1 cellular context compared by ENCODE assay signal in the genomic region with DNA sequence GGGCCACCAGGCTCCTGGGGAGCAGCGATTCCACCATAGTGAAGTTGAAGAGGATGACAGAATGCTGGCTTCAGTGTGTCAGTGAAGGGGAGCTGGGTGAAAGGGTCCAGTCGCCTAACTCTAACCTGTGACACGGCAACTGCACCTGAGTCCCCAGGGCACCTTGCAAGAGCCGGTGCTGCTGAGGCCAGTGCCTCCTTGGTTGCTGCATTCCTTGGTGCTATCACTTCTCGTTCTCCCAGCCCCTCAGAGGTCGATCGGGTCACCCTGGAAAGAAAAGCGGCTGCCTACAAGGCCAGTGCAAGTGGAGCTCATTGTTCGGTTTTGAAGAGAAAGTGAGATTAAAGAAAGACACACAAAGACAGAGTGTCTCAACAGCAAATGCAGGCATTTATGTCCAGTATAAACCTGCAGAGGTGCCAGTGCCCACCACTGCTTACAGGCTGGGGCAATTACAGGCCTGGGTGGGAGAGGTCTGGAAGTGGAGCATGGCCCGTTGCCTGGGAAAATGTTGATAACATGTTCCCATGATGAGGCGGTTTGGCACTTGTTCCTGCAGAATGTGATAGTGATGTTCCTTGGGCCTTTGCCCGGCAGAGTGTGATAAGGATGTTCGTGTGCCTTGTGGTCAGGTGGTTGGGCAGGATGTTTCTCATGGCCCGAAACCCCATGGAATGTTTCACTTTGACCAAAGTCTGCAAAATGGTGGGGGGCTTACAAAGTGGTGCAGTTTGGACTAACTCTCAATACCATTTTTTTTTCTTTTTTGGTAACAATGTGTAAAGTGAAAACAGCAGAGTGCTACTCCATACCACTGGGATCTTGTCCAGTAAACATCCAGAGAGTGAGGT.
TF ChIP-seq lines count a peak whose summit lies in the region.

No MANE protein-coding gene starts in this region.

TF ChIP-seq in GM23338, 12 proteins besides CTCF, POLR2A, EP300 and RAD21 (continued from another document):
- TF ChIP-seq, protein P1, sequence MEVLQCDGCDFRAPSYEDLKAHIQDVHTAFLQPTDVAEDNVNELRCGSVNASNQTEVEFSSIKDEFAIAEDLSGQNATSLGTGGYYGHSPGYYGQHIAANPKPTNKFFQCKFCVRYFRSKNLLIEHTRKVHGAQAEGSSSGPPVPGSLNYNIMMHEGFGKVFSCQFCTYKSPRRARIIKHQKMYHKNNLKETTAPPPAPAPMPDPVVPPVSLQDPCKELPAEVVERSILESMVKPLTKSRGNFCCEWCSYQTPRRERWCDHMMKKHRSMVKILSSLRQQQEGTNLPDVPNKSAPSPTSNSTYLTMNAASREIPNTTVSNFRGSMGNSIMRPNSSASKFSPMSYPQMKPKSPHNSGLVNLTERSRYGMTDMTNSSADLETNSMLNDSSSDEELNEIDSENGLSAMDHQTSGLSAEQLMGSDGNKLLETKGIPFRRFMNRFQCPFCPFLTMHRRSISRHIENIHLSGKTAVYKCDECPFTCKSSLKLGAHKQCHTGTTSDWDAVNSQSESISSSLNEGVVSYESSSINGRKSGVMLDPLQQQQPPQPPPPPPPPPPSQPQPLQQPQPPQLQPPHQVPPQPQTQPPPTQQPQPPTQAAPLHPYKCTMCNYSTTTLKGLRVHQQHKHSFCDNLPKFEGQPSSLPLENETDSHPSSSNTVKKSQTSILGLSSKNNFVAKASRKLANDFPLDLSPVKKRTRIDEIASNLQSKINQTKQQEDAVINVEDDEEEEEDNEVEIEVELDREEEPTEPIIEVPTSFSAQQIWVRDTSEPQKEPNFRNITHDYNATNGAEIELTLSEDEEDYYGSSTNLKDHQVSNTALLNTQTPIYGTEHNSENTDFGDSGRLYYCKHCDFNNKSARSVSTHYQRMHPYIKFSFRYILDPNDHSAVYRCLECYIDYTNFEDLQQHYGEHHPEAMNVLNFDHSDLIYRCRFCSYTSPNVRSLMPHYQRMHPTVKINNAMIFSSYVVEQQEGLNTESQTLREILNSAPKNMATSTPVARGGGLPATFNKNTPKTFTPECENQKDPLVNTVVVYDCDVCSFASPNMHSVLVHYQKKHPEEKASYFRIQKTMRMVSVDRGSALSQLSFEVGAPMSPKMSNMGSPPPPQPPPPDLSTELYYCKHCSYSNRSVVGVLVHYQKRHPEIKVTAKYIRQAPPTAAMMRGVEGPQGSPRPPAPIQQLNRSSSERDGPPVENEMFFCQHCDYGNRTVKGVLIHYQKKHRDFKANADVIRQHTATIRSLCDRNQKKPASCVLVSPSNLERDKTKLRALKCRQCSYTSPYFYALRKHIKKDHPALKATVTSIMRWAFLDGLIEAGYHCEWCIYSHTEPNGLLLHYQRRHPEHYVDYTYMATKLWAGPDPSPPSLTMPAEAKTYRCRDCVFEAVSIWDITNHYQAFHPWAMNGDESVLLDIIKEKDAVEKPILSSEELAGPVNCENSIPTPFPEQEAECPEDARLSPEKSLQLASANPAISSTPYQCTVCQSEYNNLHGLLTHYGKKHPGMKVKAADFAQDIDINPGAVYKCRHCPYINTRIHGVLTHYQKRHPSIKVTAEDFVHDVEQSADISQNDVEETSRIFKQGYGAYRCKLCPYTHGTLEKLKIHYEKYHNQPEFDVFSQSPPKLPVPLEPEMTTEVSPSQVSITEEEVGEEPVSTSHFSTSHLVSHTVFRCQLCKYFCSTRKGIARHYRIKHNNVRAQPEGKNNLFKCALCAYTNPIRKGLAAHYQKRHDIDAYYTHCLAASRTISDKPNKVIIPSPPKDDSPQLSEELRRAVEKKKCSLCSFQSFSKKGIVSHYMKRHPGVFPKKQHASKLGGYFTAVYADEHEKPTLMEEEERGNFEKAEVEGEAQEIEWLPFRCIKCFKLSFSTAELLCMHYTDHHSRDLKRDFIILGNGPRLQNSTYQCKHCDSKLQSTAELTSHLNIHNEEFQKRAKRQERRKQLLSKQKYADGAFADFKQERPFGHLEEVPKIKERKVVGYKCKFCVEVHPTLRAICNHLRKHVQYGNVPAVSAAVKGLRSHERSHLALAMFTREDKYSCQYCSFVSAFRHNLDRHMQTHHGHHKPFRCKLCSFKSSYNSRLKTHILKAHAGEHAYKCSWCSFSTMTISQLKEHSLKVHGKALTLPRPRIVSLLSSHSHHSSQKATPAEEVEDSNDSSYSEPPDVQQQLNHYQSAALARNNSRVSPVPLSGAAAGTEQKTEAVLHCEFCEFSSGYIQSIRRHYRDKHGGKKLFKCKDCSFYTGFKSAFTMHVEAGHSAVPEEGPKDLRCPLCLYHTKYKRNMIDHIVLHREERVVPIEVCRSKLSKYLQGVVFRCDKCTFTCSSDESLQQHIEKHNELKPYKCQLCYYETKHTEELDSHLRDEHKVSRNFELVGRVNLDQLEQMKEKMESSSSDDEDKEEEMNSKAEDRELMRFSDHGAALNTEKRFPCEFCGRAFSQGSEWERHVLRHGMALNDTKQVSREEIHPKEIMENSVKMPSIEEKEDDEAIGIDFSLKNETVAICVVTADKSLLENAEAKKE (CRISPR knock-in tag; IDR thresholded peaks at IDR 0.05), result no peak
